Comparison of ENCODE assay signal across 15 cellular contexts in the genomic region with DNA sequence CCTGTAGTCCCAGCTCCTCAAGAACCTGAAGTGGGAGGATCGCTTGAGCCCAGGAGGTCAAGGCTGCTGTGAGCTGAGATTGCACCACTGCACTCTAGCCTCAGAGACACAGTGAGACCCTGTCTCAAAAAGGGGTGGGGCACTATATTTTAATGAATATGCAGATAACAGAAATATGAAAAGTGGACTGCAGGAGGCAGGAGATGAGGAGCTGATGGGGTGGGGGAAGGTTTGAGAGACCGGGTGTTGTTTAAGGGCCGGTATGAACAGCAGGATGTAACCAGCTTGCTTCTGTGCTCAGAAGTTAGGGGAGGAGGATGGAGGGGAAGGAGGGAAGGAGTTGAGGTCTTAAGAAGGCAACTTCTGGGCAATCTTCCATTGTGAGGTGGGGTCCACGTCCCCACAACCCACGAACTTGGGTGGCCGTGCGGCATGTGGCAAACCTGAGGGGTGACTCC. TPM values are rescaled to one million over a fixed set of nuclear protein-coding genes. Genes with fewer than 3 reads are reported as not detected.
DNase-seq lines count a peak whose midpoint lies in the region; TF ChIP-seq lines count a peak whose summit lies in the region.
"Had no signal": no experiment of that assay in that cellular context is flagged by ENCODE, and none has a peak within 500 bp of the region (broad histone marks: within the 10 kb centered on the region; RNA-seq: fewer than 3 reads in every experiment).

No MANE protein-coding gene starts in this region.

- TF ChIP-seq CTCF in MCF 10A (IDR thresholded peaks at IDR 0.05; ENCODE audit: unreplicated experiment) (no peak), breast epithelium (IDR thresholded peaks at IDR 0.05) (no peak)

- H3K27me3 ChIP-seq in breast epithelium, result peaks cover 0 to 32% of the 10 kb centered on the region in 2 donors
- no peaks in the 10 kb centered on the region for H3K27me3 ChIP-seq in iPS-20b (ENCODE audit: insufficient read depth, low read length)

- H3K9me3 ChIP-seq in breast epithelium (no peaks in the 10 kb centered on the region), iPS-20b (ENCODE audit: insufficient read depth, low read depth, low read length) (no peaks in the 10 kb centered on the region)
- H3K9me3 ChIP-seq: HAP-1, heart left ventricle had no signal

- H3K4me3 Mint-ChIP-seq in MCF 10A (ENCODE audit: unreplicated experiment), result peak overlapping the region; percentile 72
- H3K4me3 Mint-ChIP-seq in T-helper 2 cell treated with Interferon-gamma antibody and Interleukin-4, amounts not matched to agents 5 μg/mL and 100 μg/mL, for 36 hours, result peak overlapping the region; percentile 35

- H3K9ac ChIP-seq in iPS-20b (ENCODE audit: low read depth, low read length), result no peak overlapping the region; the same call in 1 of the 2 replicates

- H3K36me3 Mint-ChIP-seq in MCF 10A (ENCODE audit: insufficient read depth, unreplicated experiment), result peaks cover 9% of the 10 kb centered on the region
- H3K36me3 Mint-ChIP-seq in T-helper 2 cell treated with Interferon-gamma antibody and Interleukin-4, amounts not matched to agents 5 μg/mL and 100 μg/mL, for 36 hours (ENCODE audit: low read depth), result no peaks in the 10 kb centered on the region
- H3K36me3 Mint-ChIP-seq: IgD-negative memory B cell; stimulated activated memory B cell treated with anti-CD40 and anti-IgM and Interleukin-4, amounts not matched to agents 10 μg/mL and 1 μg/mL and 100 μg/mL, for 72 hours had no signal

- H3K4me3 ChIP-seq in breast epithelium, result peak overlapping the region in 1 of 3 donors; percentile 68
- peak overlapping the region; percentile 55; the same call in 1 of the 2 replicates for H3K4me3 ChIP-seq in iPS-20b (ENCODE audit: low read length)

- CTCF ChIA-PET in MCF 10A (lab: Yijun Ruan, JAX), result interaction anchor here (0.7 to 1.7 kb wide), 5 partner anchors 28 to 81 kb away, joined by 3 to 6 read pairs (median 3); no protein-coding TSS in a partner anchor

- POLR2A ChIA-PET in MCF 10A (lab: Yijun Ruan, JAX), result interaction anchor here (0.7 to 1.6 kb wide), 2 partner anchors 75 to 147 kb away, joined by 3 to 4 read pairs; no protein-coding TSS in a partner anchor

- H3K27ac Mint-ChIP-seq in MCF 10A (ENCODE audit: low read depth, unreplicated experiment), result no peak overlapping the region
- peak overlapping the region; percentile 4 for H3K27ac Mint-ChIP-seq in T-helper 2 cell treated with Interferon-gamma antibody and Interleukin-4, amounts not matched to agents 5 μg/mL and 100 μg/mL, for 36 hours
- H3K27ac Mint-ChIP-seq: stimulated activated memory B cell treated with anti-CD40 and anti-IgM and Interleukin-4, amounts not matched to agents 10 μg/mL and 1 μg/mL and 100 μg/mL, for 72 hours had no signal

- intact Hi-C loops in MCF 10A (cut with micrococcal nuclease), result no loop called here
- intact Hi-C loops in breast epithelium (cut with DNase I; ENCODE audit: low total_unique reads), result no loop called here

- DNase-seq in MCF 10A (ENCODE audit: unreplicated experiment), result no peak
- no peak for DNase-seq in breast epithelium (ENCODE audit: low spot score in 2 of 2)
- DNase-seq in T-helper 2 cell treated with Interferon-gamma antibody and Interleukin-4, amounts not matched to agents 5 μg/mL and 100 μg/mL, for 36 hours (ENCODE audit: low spot score), result no peak
- DNase-seq in KG1 (lab: John Stamatoyannopoulos, UW), result no peak
- no peak for DNase-seq in HT-29 (ENCODE audit: low spot score)
- DNase-seq in midbrain (lab: John Stamatoyannopoulos, UW), result no peak
- DNase-seq in NCI-H1092 treated with DMSO at 0.1 percent for 48 hours (lab: John Stamatoyannopoulos, UW), result no peak
- DNase-seq: erythroblast; heart left ventricle; NCI-H1436 treated with DMSO at 0.1 percent for 48 hours; stimulated activated CD4-positive, alpha-beta T cell treated with anti-CD3 and anti-CD28 coated beads, Interleukin-2, amount 100 ng/mL, for 24 hours had no signal

- H3K27ac ChIP-seq in breast epithelium (no peak overlapping the region), iPS-20b (ENCODE audit: low read length) (no peak overlapping the region)
- H3K27ac ChIP-seq: heart left ventricle had no signal

- H3K4me1 ChIP-seq in breast epithelium (peaks cover 0 to 4% of the 10 kb centered on the region in 2 donors), iPS-20b (ENCODE audit: insufficient read depth, low read length) (peaks cover 7% of the 10 kb centered on the region; the same call in 1 of the 2 replicates)

- H3K36me3 ChIP-seq in breast epithelium, result no peaks in the 10 kb centered on the region
- peaks cover 14% of the 10 kb centered on the region for H3K36me3 ChIP-seq in iPS-20b (ENCODE audit: insufficient read depth, low read depth, low read length)
- H3K36me3 ChIP-seq: HAP-1, heart left ventricle had no signal

- no TSS peak for BruUV-seq in MCF 10A (replicated peaks; lab: Mats Ljungman, UMichigan)

- TF ChIP-seq POLR2A in breast epithelium (IDR thresholded peaks at IDR 0.05), result no peak

- peaks cover 13% of the 10 kb centered on the region for H3K27me3 Mint-ChIP-seq in MCF 10A (ENCODE audit: insufficient read depth, unreplicated experiment)
- H3K27me3 Mint-ChIP-seq in T-helper 2 cell treated with Interferon-gamma antibody and Interleukin-4, amounts not matched to agents 5 μg/mL and 100 μg/mL, for 36 hours (ENCODE audit: low read depth), result peaks cover 48% of the 10 kb centered on the region

- peaks cover 17% of the 10 kb centered on the region for H3K4me1 Mint-ChIP-seq in MCF 10A (ENCODE audit: insufficient read depth, unreplicated experiment)
- no peaks in the 10 kb centered on the region for H3K4me1 Mint-ChIP-seq in T-helper 2 cell treated with Interferon-gamma antibody and Interleukin-4, amounts not matched to agents 5 μg/mL and 100 μg/mL, for 36 hours (ENCODE audit: low read depth)

- no peaks in the 10 kb centered on the region for H3K9me3 Mint-ChIP-seq in MCF 10A (ENCODE audit: unreplicated experiment)
- H3K9me3 Mint-ChIP-seq in T-helper 2 cell treated with Interferon-gamma antibody and Interleukin-4, amounts not matched to agents 5 μg/mL and 100 μg/mL, for 36 hours, result no peaks in the 10 kb centered on the region
- H3K9me3 Mint-ChIP-seq: IgD-negative memory B cell; stimulated activated memory B cell treated with anti-CD40 and anti-IgM and Interleukin-4, amounts not matched to agents 10 μg/mL and 1 μg/mL and 100 μg/mL, for 72 hours had no signal

RNA-seq across cellular contexts. Expression of gene B4GALNT4, which starts 1.3 kb away (rescaled TPM):
- total RNA-seq in MCF 10A (2022) (20.0 and 25.9 TPM in 2 replicates), breast epithelium (10 to 100 TPM in 1 of 3 donors, 1 to 10 TPM in 1, under 1 TPM in 1; 0.48 to 11.3 (median 8.2) TPM)
- total RNA-seq in HT-29 (2014; rRNA removed; shearing (Covaris generic)), result not detected in 2 replicates

RNA-seq across cellular contexts. Expression of gene PKP3, which starts 26.0 kb away (rescaled TPM):
- 129 and 177 TPM in 2 replicates for total RNA-seq in MCF 10A (2022)
- total RNA-seq in breast epithelium, result 10 to 100 TPM in 2 of 3 donors, under 1 TPM in 1; 0.32 to 60.9 (median 36.7) TPM
- 284 and 306 TPM in 2 replicates for total RNA-seq in HT-29 (2014; rRNA removed; shearing (Covaris generic))

RNA-seq across cellular contexts. Expression of gene SIGIRR, which starts 46.8 kb away (rescaled TPM):
- total RNA-seq in MCF 10A (2022) (6.2 and 7.7 TPM in 2 replicates), breast epithelium (10 to 100 TPM; 37.3 to 49.8 (median 46.5) TPM)
- total RNA-seq in HT-29 (2014; rRNA removed; shearing (Covaris generic)), result 295 and 312 TPM in 2 replicates

RNA-seq across cellular contexts. Expression of gene IFITM3, which starts 47.3 kb away (rescaled TPM):
- total RNA-seq in MCF 10A (2022), result 415 and 497 TPM in 2 replicates
- 100 to 1,000 TPM; 158 to 361 (median 195) TPM for total RNA-seq in breast epithelium
- total RNA-seq in HT-29 (2014; rRNA removed; shearing (Covaris generic)), result 10.6 and 30.1 TPM in 2 replicates

RNA-seq across cellular contexts. Expression of gene IFITM1, which starts 54.1 kb away (rescaled TPM):
- total RNA-seq in MCF 10A (2022) (1.8 and 4.8 TPM in 2 replicates), breast epithelium (100 to 1,000 TPM; 129 to 321 (median 142) TPM)
- 6.8 and 7.6 TPM in 2 replicates for total RNA-seq in HT-29 (2014; rRNA removed; shearing (Covaris generic))
